1 cellular context compared by ENCODE assay signal in genomic region chr14:104118006-104118844, GRCh38.
TF ChIP-seq lines count a peak whose summit lies in the region.

No MANE protein-coding gene starts in this region.

TF ChIP-seq in HepG2, 621 proteins besides CTCF, POLR2A, EP300 and RAD21:
- no peak for TF ChIP-seq SMAD1 (CRISPR knock-in tag; IDR thresholded peaks at IDR 0.05; ENCODE audit: borderline replicate concordance, low read depth)
- TF ChIP-seq ZSCAN30 (CRISPR knock-in tag; IDR thresholded peaks at IDR 0.05) = no peak
- no peak for TF ChIP-seq RORA (CRISPR knock-in tag; IDR thresholded peaks at IDR 0.05)
- no peak for TF ChIP-seq AHR (CRISPR knock-in tag; IDR thresholded peaks at IDR 0.05)
- no peak for TF ChIP-seq KIAA2018 (CRISPR knock-in tag; IDR thresholded peaks at IDR 0.05; ENCODE audit: borderline replicate concordance)
- TF ChIP-seq RFX1 (IDR thresholded peaks at IDR 0.05) = no peak
- no peak for TF ChIP-seq HNRNPK (IDR thresholded peaks at IDR 0.05; ENCODE audit: low read depth, low read length, poor library complexity, severe bottlenecking)
- TF ChIP-seq FOXP1 (IDR thresholded peaks at IDR 0.05) = no peak
- TF ChIP-seq FOXP1 (CRISPR knock-in tag; IDR thresholded peaks at IDR 0.05) = no peak
- no peak for TF ChIP-seq ZNF180 (CRISPR knock-in tag; IDR thresholded peaks at IDR 0.05; ENCODE audit: borderline replicate concordance, low read depth)
- TF ChIP-seq ZBTB4 (CRISPR knock-in tag; IDR thresholded peaks at IDR 0.05; ENCODE audit: borderline replicate concordance) = no peak
- no peak for TF ChIP-seq ZBTB42 (CRISPR knock-in tag; IDR thresholded peaks at IDR 0.05)
- TF ChIP-seq ZBTB43 (CRISPR knock-in tag; conservative IDR thresholded peaks at IDR 0.05) = no peak
- TF ChIP-seq HOXA9 (CRISPR knock-in tag; IDR thresholded peaks at IDR 0.05; ENCODE audit: borderline replicate concordance) = no peak
- TF ChIP-seq KAT7 (CRISPR knock-in tag; IDR thresholded peaks at IDR 0.05; ENCODE audit: borderline replicate concordance) = no peak
- no peak for TF ChIP-seq TBX2 (CRISPR knock-in tag; IDR thresholded peaks at IDR 0.05; ENCODE audit: borderline replicate concordance)
- TF ChIP-seq PBX3 (CRISPR knock-in tag; IDR thresholded peaks at IDR 0.05; ENCODE audit: borderline replicate concordance) = no peak
- TF ChIP-seq GFI1 (CRISPR knock-in tag; IDR thresholded peaks at IDR 0.05; ENCODE audit: borderline replicate concordance) = no peak
- TF ChIP-seq HDAC6 (IDR thresholded peaks at IDR 0.05; ENCODE audit: low read depth, low read length) = no peak
- no peak for TF ChIP-seq ZBTB34 (CRISPR knock-in tag; IDR thresholded peaks at IDR 0.05)
